Comparison of ENCODE assay signal across 24 cellular contexts in the genomic region with DNA sequence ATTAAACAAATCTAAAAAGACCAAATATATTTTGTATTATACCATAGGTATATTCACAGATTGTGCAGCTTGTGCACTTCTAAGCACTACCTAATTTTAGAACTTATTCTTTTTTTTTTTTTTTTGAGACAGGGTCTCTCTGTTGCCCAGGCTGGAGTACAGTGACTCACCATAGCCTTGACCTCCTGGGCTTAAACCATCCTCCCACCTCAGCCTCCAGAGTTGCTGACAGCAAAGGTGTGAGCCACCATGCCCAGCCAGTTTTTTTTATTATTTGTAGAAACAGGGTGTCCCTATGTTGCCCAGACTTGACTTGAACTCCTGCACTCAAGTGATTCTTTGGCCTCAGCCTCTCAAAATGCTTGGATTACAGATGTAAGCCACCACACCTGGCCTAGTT.
"Had no signal": no experiment of that assay in that cellular context is flagged by ENCODE, and none has a peak within 500 bp of the region (broad histone marks: within the 10 kb centered on the region; RNA-seq: fewer than 3 reads in every experiment).

No MANE protein-coding gene starts in this region.

- H3K36me3 ChIP-seq: adrenal gland, esophagus muscularis mucosa, gastroesophageal sphincter, pancreas, right atrium auricular region, thoracic aorta, upper lobe of right lung had no signal

- H3K27ac Mint-ChIP-seq: effector memory CD8-positive, alpha-beta T cell; nephron; T-helper 2 cell treated with Interferon-gamma antibody and Interleukin-4, amounts not matched to agents 5 μg/mL and 100 μg/mL, for 36 hours had no signal

- H3K9me3 ChIP-seq: adrenal gland, esophagus muscularis mucosa, gastroesophageal sphincter, pancreas, psoas muscle, right atrium auricular region, thoracic aorta, upper lobe of right lung had no signal

- H3K4me3 ChIP-seq: adrenal gland, dorsolateral prefrontal cortex, esophagus muscularis mucosa, gastroesophageal sphincter, pancreas, psoas muscle, right atrium auricular region, thoracic aorta, upper lobe of right lung had no signal

- H3K27me3 Mint-ChIP-seq: effector memory CD8-positive, alpha-beta T cell had no signal

- DNase-seq: activated T-cell treated with anti-CD3 and anti-CD28 coated beads, Interleukin-2, amount 50 U/mL, for 1 hour; adrenal gland; central memory CD4-positive, alpha-beta T cell; dorsolateral prefrontal cortex; effector memory CD8-positive, alpha-beta T cell; head of caudate nucleus; hypothalamus; left ventricle myocardium superior; psoas muscle; stimulated activated CD4-positive, alpha-beta T cell treated with anti-CD3 and anti-CD28 coated beads, Interleukin-4, amount 100 ng/mL, for 24 hours; stimulated activated naive CD4-positive, alpha-beta T cell treated with Interleukin-2 at 50 U/mL for 16 hours; upper lobe of right lung had no signal

- ATAC-seq: activated naive CD4-positive, alpha-beta T cell treated with anti-CD3 and anti-CD28 coated beads, Interleukin-2, amount 50 U/mL, for 72 hours; effector memory CD8-positive, alpha-beta T cell; gastroesophageal sphincter; left ventricle myocardium superior; pancreas; psoas muscle; upper lobe of right lung had no signal

- H3K27ac ChIP-seq: adrenal gland, dorsolateral prefrontal cortex, esophagus muscularis mucosa, gastroesophageal sphincter, pancreas, psoas muscle, right atrium auricular region, upper lobe of right lung, VCaP had no signal

- H3K9me3 Mint-ChIP-seq: activated naive CD4-positive, alpha-beta T cell treated with anti-CD3 and anti-CD28 coated beads, Interleukin-2, amount 50 U/mL, for 72 hours; effector memory CD8-positive, alpha-beta T cell; nephron; T-helper 2 cell treated with Interferon-gamma antibody and Interleukin-4, amounts not matched to agents 5 μg/mL and 100 μg/mL, for 36 hours had no signal

- H3K27me3 ChIP-seq: adrenal gland, dorsolateral prefrontal cortex, esophagus muscularis mucosa, gastroesophageal sphincter, pancreas, right atrium auricular region, upper lobe of right lung had no signal

- H3K36me3 Mint-ChIP-seq: activated naive CD4-positive, alpha-beta T cell treated with anti-CD3 and anti-CD28 coated beads, Interleukin-2, amount 50 U/mL, for 72 hours had no signal

- FAIRE-seq: astrocyte, colon, endothelial cell of umbilical vein, pancreas had no signal

- H3K4me3 Mint-ChIP-seq: effector memory CD8-positive, alpha-beta T cell; nephron; T-helper 2 cell treated with Interferon-gamma antibody and Interleukin-4, amounts not matched to agents 5 μg/mL and 100 μg/mL, for 36 hours had no signal
